ENCODE assay signal across 8 cellular contexts in genomic region chr4:121711263-121712000, GRCh38. TPM values are rescaled to one million over a fixed set of nuclear protein-coding genes. Genes with fewer than 3 reads are reported as not detected.
A peak's percentile ranks its signal among the peaks of the same experiment; 100 is the strongest.
DNase-seq lines count a peak whose midpoint lies in the region; ATAC-seq and TF ChIP-seq lines count a peak whose summit lies in the region.

No MANE protein-coding gene starts in this region.

- H3K4me1 Mint-ChIP-seq in dendritic cell treated with granulocyte-macrophage colony-stimulating factor and Interleukin-4, amounts not matched to agents 40 ng/mL and 50 ng/mL, for 4 days (ENCODE audit: low read depth), result peaks cover 14% of the 10 kb centered on the region

- H3K27ac ChIP-seq in RWPE2 (ENCODE audit: poor library complexity, severe bottlenecking), result peak overlapping the region; percentile 80
- H3K27ac ChIP-seq in left lung, result peak overlapping the region; percentile 29 to 55

- DNase-seq in CD1c-positive myeloid dendritic cell (ENCODE audit: extremely low spot score), result peak; percentile 88
- DNase-seq in RWPE2 (ENCODE audit: low spot score), result peak; percentile 96
- DNase-seq in left lung, result peak; percentile 84 to 89
- DNase-seq in stimulated activated CD4-positive, alpha-beta T cell treated with anti-CD3 and anti-CD28 coated beads, Interleukin-1b, Interleukin-23, amount 100 ng/mL, for 48 hours, result peak; percentile 48
- no peak for DNase-seq in NK-92 treated with Interleukin-12 subunit alpha and Interleukin-12 subunit beta, amount 100 ng/mL, for 24 hours (lab: John Stamatoyannopoulos, UW)

- H3K27ac Mint-ChIP-seq in dendritic cell treated with granulocyte-macrophage colony-stimulating factor and Interleukin-4, amounts not matched to agents 40 ng/mL and 50 ng/mL, for 4 days, result no peak overlapping the region

- no peaks in the 10 kb centered on the region for H3K9me3 Mint-ChIP-seq in dendritic cell treated with granulocyte-macrophage colony-stimulating factor and Interleukin-4, amounts not matched to agents 40 ng/mL and 50 ng/mL, for 4 days

- TF ChIP-seq CTCF in RWPE2 (IDR thresholded peaks at IDR 0.05; ENCODE audit: poor library complexity, severe bottlenecking) (no peak), left lung (IDR thresholded peaks at IDR 0.05) (no peak)

- intact Hi-C loops in dendritic cell treated with granulocyte-macrophage colony-stimulating factor and Interleukin-4, amounts not matched to agents 40 ng/mL and 50 ng/mL, for 4 days (cut with micrococcal nuclease), result no loop called here
- intact Hi-C loops in left lung (cut with DNase I), result no loop called here

- ATAC-seq in GM19328 (IDR thresholded peaks at IDR 0.05; ENCODE audit: unreplicated experiment) (peak; percentile 90), HG03159 (IDR thresholded peaks at IDR 0.05; ENCODE audit: unreplicated experiment) (peak; percentile 82), RWPE2 (ENCODE audit: low read depth) (peak; percentile 100), left lung (peak; percentile 99)

- H3K36me3 ChIP-seq in RWPE2 (ENCODE audit: low read depth), result no peaks in the 10 kb centered on the region
- H3K36me3 ChIP-seq in left lung, result no peaks in the 10 kb centered on the region

- H3K9me3 ChIP-seq in RWPE2 (ENCODE audit: severe bottlenecking), result no peaks in the 10 kb centered on the region
- H3K9me3 ChIP-seq in left lung, result no peaks in the 10 kb centered on the region

- H3K27me3 ChIP-seq in RWPE2 (ENCODE audit: insufficient read depth, poor library complexity, severe bottlenecking), result no peaks in the 10 kb centered on the region
- peaks cover 0 to 20% of the 10 kb centered on the region in 2 donors for H3K27me3 ChIP-seq in left lung

- no peaks in the 10 kb centered on the region for H3K36me3 Mint-ChIP-seq in dendritic cell treated with granulocyte-macrophage colony-stimulating factor and Interleukin-4, amounts not matched to agents 40 ng/mL and 50 ng/mL, for 4 days (ENCODE audit: low read depth)

- peaks cover 17% of the 10 kb centered on the region for H3K4me1 ChIP-seq in RWPE2 (ENCODE audit: insufficient read depth, poor library complexity, severe bottlenecking)
- peaks cover 0 to 11% of the 10 kb centered on the region in 2 donors for H3K4me1 ChIP-seq in left lung

- peaks cover 35% of the 10 kb centered on the region for H3K27me3 Mint-ChIP-seq in dendritic cell treated with granulocyte-macrophage colony-stimulating factor and Interleukin-4, amounts not matched to agents 40 ng/mL and 50 ng/mL, for 4 days

- no peak overlapping the region for H3K4me3 ChIP-seq in RWPE2 (ENCODE audit: severe bottlenecking)
- no peak overlapping the region for H3K4me3 ChIP-seq in left lung

- peak overlapping the region; percentile 62 for H3K4me3 Mint-ChIP-seq in dendritic cell treated with granulocyte-macrophage colony-stimulating factor and Interleukin-4, amounts not matched to agents 40 ng/mL and 50 ng/mL, for 4 days

RNA-seq across cellular contexts. Expression of gene ANXA5, which starts 14.7 kb away (rescaled TPM):
- 100 to 1,000 TPM; 568 to 685 TPM for total RNA-seq in left lung

RNA-seq across cellular contexts. Expression of gene SMIM43, which starts 53.5 kb away (rescaled TPM):
- 1 to 10 TPM in 1 of 2 donors, not detected in 1; 1.0 TPM for total RNA-seq in left lung
